In the genomic region with DNA sequence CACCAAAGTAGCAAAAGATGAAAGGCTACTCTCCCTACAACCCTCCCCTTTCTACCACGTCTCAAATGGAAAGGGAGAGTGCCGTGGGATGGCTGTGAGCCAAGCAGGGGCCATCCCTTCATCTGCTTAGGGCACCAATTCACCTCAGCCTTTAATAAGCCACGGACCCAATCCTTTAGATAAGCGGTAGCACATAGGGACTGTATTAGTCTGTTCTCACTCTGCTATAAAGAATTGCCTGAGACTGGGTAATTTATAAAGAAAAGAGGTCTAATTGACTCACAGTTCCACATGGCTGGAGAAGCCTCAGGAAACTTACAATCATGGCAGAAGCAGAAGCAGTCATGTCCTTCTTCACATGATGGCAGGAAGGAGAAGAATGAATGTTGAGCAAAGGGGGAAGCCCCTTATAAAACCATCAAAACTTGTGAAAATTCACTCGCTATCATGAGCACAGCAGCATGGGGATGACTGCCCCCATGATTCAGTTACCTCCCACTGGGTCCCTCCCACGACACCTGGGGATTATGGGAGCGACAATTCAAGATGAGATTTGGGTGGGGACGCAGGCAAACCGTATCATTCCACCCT, we compare ENCODE assay signal across 21 cellular contexts.
A peak's percentile ranks its signal among the peaks of the same experiment; 100 is the strongest.
DNase-seq lines count a peak whose midpoint lies in the region; ATAC-seq, FAIRE-seq and TF ChIP-seq lines count a peak whose summit lies in the region.
"Had no signal": no experiment of that assay in that cellular context is flagged by ENCODE, and none has a peak within 500 bp of the region (broad histone marks: within the 10 kb centered on the region; RNA-seq: fewer than 3 reads in every experiment).

No MANE protein-coding gene starts in this region.

- H3K27ac Mint-ChIP-seq in activated CD4-positive, alpha-beta T cell treated with anti-CD3 and anti-CD28 coated beads, Interleukin-2, amount 10 ng/mL, durations not matched to agents 24 days and 14 days, result no peak overlapping the region
- H3K27ac Mint-ChIP-seq: B cell; CD4-positive, alpha-beta T cell; CD8-positive, alpha-beta T cell had no signal

- no peak overlapping the region for H3K4me3 Mint-ChIP-seq in activated CD4-positive, alpha-beta T cell treated with anti-CD3 and anti-CD28 coated beads, Interleukin-2, amount 10 ng/mL, durations not matched to agents 24 days and 14 days
- H3K4me3 Mint-ChIP-seq: B cell; CD4-positive, alpha-beta T cell; CD8-positive, alpha-beta T cell had no signal

- RAD21 ChIA-PET in GM12878 (lab: Charles Lee; ENCODE audit: unreplicated experiment), result no interaction called here

- H3K79me2 ChIP-seq in GM12878 (ENCODE audit: control insufficient read depth, insufficient read depth, low read length), result no peaks in the 10 kb centered on the region

- no peaks in the 10 kb centered on the region for H3K4me1 Mint-ChIP-seq in activated CD4-positive, alpha-beta T cell treated with anti-CD3 and anti-CD28 coated beads, Interleukin-2, amount 10 ng/mL, durations not matched to agents 24 days and 14 days

- H4K20me1 ChIP-seq in GM12878 (ENCODE audit: control insufficient read depth, insufficient read depth), result no peaks in the 10 kb centered on the region
- H4K20me1 ChIP-seq: BLaER1 treated with 17β-estradiol and CSF1 and Interleukin-3, amounts not matched to agents 10 nM and 100 nM had no signal

- H3K36me3 Mint-ChIP-seq in activated CD4-positive, alpha-beta T cell treated with anti-CD3 and anti-CD28 coated beads, Interleukin-2, amount 10 ng/mL, durations not matched to agents 24 days and 14 days (ENCODE audit: low read depth), result peaks cover 6% of the 10 kb centered on the region

- H3K36me3 ChIP-seq in HEK293 (ENCODE audit: control insufficient read depth in 2 of 2, insufficient read depth in 1 of 2, low read length in 2 of 2) (no peaks in the 10 kb centered on the region), GM12878 (ENCODE audit: control insufficient read depth in 2 of 2, insufficient read depth in 2 of 2, low read length in 1 of 2) (no peaks in the 10 kb centered on the region)

- POLR2A ChIA-PET in HEK293 (lab: Yijun Ruan, JAX), result no interaction called here
- POLR2A ChIA-PET in GM12878 (lab: Charles Lee), result no interaction called here

- CTCF ChIA-PET in HEK293 (lab: Yijun Ruan, JAX) (interaction anchor here (1.6 kb wide), 1 partner anchor 22 kb away, joined by 6 read pairs; no protein-coding TSS in a partner anchor), GM12878 (lab: Yijun Ruan, JAX) (no interaction called here)

- no peak for FAIRE-seq in GM12878 (lab: Jason Lieb, UNC)
- FAIRE-seq: A549, D721Med, G401.6, GM12892, GM18507 had no signal

- H3K27ac ChIP-seq in HEK293 (ENCODE audit: extremely low read depth, low read depth, low read length), result no peak overlapping the region
- H3K27ac ChIP-seq in GM12878 (ENCODE audit: control insufficient read depth, insufficient read depth), result no peak overlapping the region
- H3K27ac ChIP-seq: 22Rv1; A549; BLaER1 treated with 17β-estradiol and CSF1 and Interleukin-3, amounts not matched to agents 10 nM and 100 nM; C4-2B had no signal

- no peak overlapping the region for H3K9ac ChIP-seq in GM12878 (ENCODE audit: control insufficient read depth, insufficient read depth, low read length)
- H3K9ac ChIP-seq: BLaER1 treated with 17β-estradiol and CSF1 and Interleukin-3, amounts not matched to agents 10 nM and 100 nM had no signal

- no peak overlapping the region for H2AFZ ChIP-seq in GM12878 (ENCODE audit: control insufficient read depth, low read depth, low read length)

- DNase-seq in activated CD4-positive, alpha-beta T cell treated with anti-CD3 and anti-CD28 coated beads, Interleukin-2, amount 10 ng/mL, durations not matched to agents 24 days and 14 days, result peak; percentile 20
- DNase-seq in activated CD4-positive, alpha-beta T cell treated with anti-CD3 and anti-CD28 coated beads for 4 hours, result no peak
- no peak for DNase-seq in GM12878 (ENCODE audit: low read depth, low spot score)
- DNase-seq: AML-193; Caco-2; Calu3; CD4-positive, alpha-beta T cell; CD8-positive, alpha-beta T cell; DMS79 treated with DMSO at 0.1 percent for 48 hours; GF-D8 had no signal

- SMC1A ChIA-PET in GM12878 (lab: Charles Lee; ENCODE audit: uncharacterized antibody, unreplicated experiment), result no interaction called here

- no peak overlapping the region for H3K4me2 ChIP-seq in GM12878 (ENCODE audit: control insufficient read depth, insufficient read depth)
- H3K4me2 ChIP-seq: A549; BLaER1 treated with 17β-estradiol and CSF1 and Interleukin-3, amounts not matched to agents 10 nM and 100 nM had no signal

- no peak overlapping the region for H3K4me3 ChIP-seq in HEK293 (ENCODE audit: low read depth, low read length)
- H3K4me3 ChIP-seq in GM12878, result no peak overlapping the region
- H3K4me3 ChIP-seq: A549 had no signal

- H3K4me1 ChIP-seq in HEK293 (ENCODE audit: control insufficient read depth, insufficient read depth, low read length) (no peaks in the 10 kb centered on the region), GM12878 (ENCODE audit: control insufficient read depth, insufficient read depth, low read length) (no peaks in the 10 kb centered on the region)
- H3K4me1 ChIP-seq: A549, Caco-2 had no signal

- TF ChIP-seq CTCF in HEK293 (tag by site-specific recombination; IDR thresholded peaks at IDR 0.05), result no peak
- no peak for TF ChIP-seq CTCF in GM12878 (IDR thresholded peaks at IDR 0.05 in 2 of 3, conservative IDR thresholded peaks at IDR 0.05 in 1 of 3; ENCODE audit: control insufficient read depth in 2 of 3, extremely low read depth in 1 of 3, insufficient read depth in 1 of 3, low read depth in 3 of 3, low read length in 3 of 3)

- TF ChIP-seq EP300 in GM12878 (IDR thresholded peaks at IDR 0.05; ENCODE audit: borderline replicate concordance in 1 of 2, control insufficient read depth in 1 of 2, low read depth in 2 of 2, low read length in 2 of 2), result no peak

- no peak for TF ChIP-seq POLR2A in GM12878 (IDR thresholded peaks at IDR 0.05; ENCODE audit: low read depth, low read length)

- intact Hi-C loops in activated CD4-positive, alpha-beta T cell treated with anti-CD3 and anti-CD28 coated beads, Interleukin-2, amount 10 ng/mL, durations not matched to agents 24 days and 14 days (cut with micrococcal nuclease), result loop anchor here (10.0 kb wide), 1 partner anchor 209 kb away; no protein-coding TSS in a partner anchor
- intact Hi-C loops in GM12878 (cut with micrococcal nuclease; ENCODE audit: unreplicated experiment), result no loop called here

- peaks cover 51% of the 10 kb centered on the region for H3K9me3 Mint-ChIP-seq in activated CD4-positive, alpha-beta T cell treated with anti-CD3 and anti-CD28 coated beads, Interleukin-2, amount 10 ng/mL, durations not matched to agents 24 days and 14 days

- no peaks in the 10 kb centered on the region for H3K27me3 ChIP-seq in GM12878 (replicated peaks in 1 of 2; ENCODE audit: control insufficient read depth in 2 of 2, insufficient read depth in 2 of 2, low read length in 1 of 2)
- H3K27me3 ChIP-seq: BLaER1 treated with 17β-estradiol and CSF1 and Interleukin-3, amounts not matched to agents 10 nM and 100 nM had no signal

- H3K27me3 Mint-ChIP-seq in activated CD4-positive, alpha-beta T cell treated with anti-CD3 and anti-CD28 coated beads, Interleukin-2, amount 10 ng/mL, durations not matched to agents 24 days and 14 days, result no peaks in the 10 kb centered on the region
- H3K27me3 Mint-ChIP-seq: B cell had no signal

- WGBS in GM12878 (ENCODE audit: insufficient coverage, insufficient replicate concordance, low lambda C conversion rate, missing lambda C conversion rate), result 20% methylated on average over 9 of the region's 9 CpGs

- ATAC-seq in GM12878 (no peak), HG03196 (IDR thresholded peaks at IDR 0.05; ENCODE audit: unreplicated experiment) (no peak)
- ATAC-seq: A549; CD8-positive, alpha-beta T cell had no signal

- TF ChIP-seq RAD21 in GM12878 (IDR thresholded peaks at IDR 0.05; ENCODE audit: insufficient read depth, low read depth, low read length), result no peak

- in situ Hi-C loops in GM12878 (cut with MboI), result no loop called here

- BruUV-seq in GM12878 (replicated peaks; lab: Mats Ljungman, UMichigan), result no TSS peak

- H3K9me3 ChIP-seq in HEK293 (ENCODE audit: control insufficient read depth, insufficient read depth, low read depth, low read length) (no peaks in the 10 kb centered on the region), GM12878 (replicated peaks; ENCODE audit: control insufficient read depth, insufficient read depth, low read length) (peaks cover 26% of the 10 kb centered on the region; the same call in 2 of the 3 replicates)

TF ChIP-seq in HEK293, 187 proteins besides CTCF, POLR2A, EP300 and RAD21:
- TF ChIP-seq ZNF791 (tag by site-specific recombination; IDR thresholded peaks at IDR 0.05) (no peak), MZF1 (tag by site-specific recombination; IDR thresholded peaks at IDR 0.05; ENCODE audit: borderline replicate concordance) (no peak), SETDB1 (IDR thresholded peaks at IDR 0.05; ENCODE audit: insufficient read length, low read length) (peak; percentile 16)
TF ChIP-seq in HEK293: peak in this region for 1.

TF ChIP-seq in GM12878, 131 proteins besides CTCF, POLR2A, EP300 and RAD21:
- TF ChIP-seq KAT2A (conservative IDR thresholded peaks at IDR 0.05; ENCODE audit: control insufficient read depth, low read depth, low read length), result no peak
- TF ChIP-seq KLF5 (IDR thresholded peaks at IDR 0.05; ENCODE audit: partially characterized antibody), result peak; percentile 56
